24 cellular contexts compared by ENCODE assay signal in the genomic region with DNA sequence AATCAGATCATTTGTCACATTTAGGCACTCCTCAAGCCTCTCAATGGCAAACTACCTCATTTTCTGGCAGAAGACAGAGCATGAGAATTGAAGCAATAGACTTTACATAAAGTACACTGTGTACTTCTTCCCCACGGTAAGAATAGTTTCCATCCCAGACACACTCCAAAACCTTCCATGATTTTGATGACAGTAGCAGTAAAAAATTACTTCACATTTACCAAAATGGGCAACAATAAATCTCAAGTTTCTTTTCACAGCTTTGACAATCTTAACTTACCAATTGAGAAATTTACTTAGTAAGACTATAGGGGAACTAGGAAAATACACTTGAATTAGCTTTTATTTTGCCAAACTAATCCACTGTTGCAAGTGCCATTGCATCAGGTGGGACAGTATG.
DNase-seq lines count a peak whose midpoint lies in the region; ATAC-seq, FAIRE-seq and TF ChIP-seq lines count a peak whose summit lies in the region.
"Had no signal": no experiment of that assay in that cellular context is flagged by ENCODE, and none has a peak within 500 bp of the region (broad histone marks: within the 10 kb centered on the region; RNA-seq: fewer than 3 reads in every experiment).

No MANE protein-coding gene starts in this region.

- H3K9me3 ChIP-seq in SK-N-SH (no peaks in the 10 kb centered on the region), HepG2 (ENCODE audit: low read length) (peaks cover 24% of the 10 kb centered on the region), PC-9 (ENCODE audit: insufficient read depth, low read depth) (no peaks in the 10 kb centered on the region), gastroesophageal sphincter (no peaks in the 10 kb centered on the region)
- H3K9me3 ChIP-seq: A549 had no signal

- H3K79me2 ChIP-seq in SK-N-SH (ENCODE audit: insufficient read depth) (no peaks in the 10 kb centered on the region), HepG2 (ENCODE audit: insufficient read depth, low read length) (no peaks in the 10 kb centered on the region), PC-9 (ENCODE audit: low read depth) (no peaks in the 10 kb centered on the region)

- H2AFZ ChIP-seq in SK-N-SH (ENCODE audit: low read depth) (peak overlapping the region; percentile 35; the same call in 1 of the 2 replicates), HepG2 (ENCODE audit: low read length) (no peak overlapping the region), PC-9 (no peak overlapping the region)

- H3K27ac ChIP-seq in SK-N-SH (ENCODE audit: low read depth in 2 of 2, low read length in 1 of 2): no peak overlapping the region
- H3K27ac ChIP-seq in HepG2 (ENCODE audit: extremely low read length, insufficient read depth, low read length): no peak overlapping the region
- no peak overlapping the region for H3K27ac ChIP-seq in PC-9
- no peak overlapping the region for H3K27ac ChIP-seq in gastroesophageal sphincter
- H3K27ac ChIP-seq: 22Rv1; A549; BLaER1 treated with 17β-estradiol and CSF1 and Interleukin-3, amounts not matched to agents 10 nM and 100 nM; C4-2B had no signal

- H4K20me1 ChIP-seq in SK-N-SH (ENCODE audit: insufficient read depth) (no peaks in the 10 kb centered on the region), HepG2 (ENCODE audit: insufficient read depth, low read length) (no peaks in the 10 kb centered on the region), PC-9 (ENCODE audit: insufficient read depth) (no peaks in the 10 kb centered on the region)
- H4K20me1 ChIP-seq: BLaER1 treated with 17β-estradiol and CSF1 and Interleukin-3, amounts not matched to agents 10 nM and 100 nM had no signal

- no peak for DNase-seq in SK-N-SH
- DNase-seq in HepG2 (ENCODE audit: low spot score): no peak
- DNase-seq in skeletal muscle cell (ENCODE audit: low read depth): peak; percentile 36
- DNase-seq in PC-9: no peak
- DNase-seq in erythroblast (lab: John Stamatoyannopoulos, UW): no peak
- DNase-seq: AML-193; CD4-positive, alpha-beta memory T cell; CD8-positive, alpha-beta memory T cell; COR-L47; DMS 273 treated with DMSO at 0.1 percent for 48 hours; DMS153; DMS79; DND-41; EL; GDM1 had no signal

- ATAC-seq in SK-N-SH treated with all-trans-retinoic acid at 6 μM for 48 hours: no peak
- ATAC-seq in HepG2: no peak
- ATAC-seq in gastroesophageal sphincter: no peak
- ATAC-seq: A549, GM12878 had no signal

- BruUV-seq in HepG2 (replicated peaks; lab: Mats Ljungman, UMichigan) (no TSS peak), PC-9 (replicated peaks; lab: Mats Ljungman, UMichigan) (no TSS peak)

- CTCF ChIA-PET in SK-N-SH (lab: Yijun Ruan, JAX) (no interaction called here), HepG2 (lab: Yijun Ruan, JAX; ENCODE audit: low intra/inter-chr PET ratio, low total read pairs) (interaction anchor here (0.5 kb wide), 1 partner anchor 500 kb away, joined by 3 read pairs; no protein-coding TSS in a partner anchor), PC-9 (lab: Charles Lee) (no interaction called here)

- no peak for FAIRE-seq in HepG2 (lab: Jason Lieb, UNC)
- FAIRE-seq: A549, GM12878, GM12892, GM18507 had no signal

- H3K36me3 ChIP-seq in SK-N-SH (replicated peaks in 1 of 2; ENCODE audit: control insufficient read depth in 1 of 2, insufficient read depth in 2 of 2, low read length in 1 of 2): no peaks in the 10 kb centered on the region
- no peaks in the 10 kb centered on the region for H3K36me3 ChIP-seq in HepG2 (replicated peaks in 1 of 2; ENCODE audit: control insufficient read depth in 1 of 2, insufficient read depth in 2 of 2, low read length in 2 of 2)
- H3K36me3 ChIP-seq in PC-9 (ENCODE audit: low read depth): no peaks in the 10 kb centered on the region
- no peaks in the 10 kb centered on the region for H3K36me3 ChIP-seq in gastroesophageal sphincter
- H3K36me3 ChIP-seq: BLaER1 treated with 17β-estradiol and CSF1 and Interleukin-3, amounts not matched to agents 10 nM and 100 nM had no signal

- H3K4me3 ChIP-seq in SK-N-SH (ENCODE audit: low read depth in 2 of 2, low read length in 1 of 2) (no peak overlapping the region), HepG2 (replicated peaks in 1 of 3; ENCODE audit: insufficient read depth in 1 of 3, low read depth in 2 of 3, low read length in 3 of 3) (no peak overlapping the region), skeletal muscle cell (ENCODE audit: low read depth, low read length) (no peak overlapping the region), PC-9 (no peak overlapping the region), gastroesophageal sphincter (no peak overlapping the region)
- H3K4me3 ChIP-seq: A549; BLaER1 treated with 17β-estradiol and CSF1 and Interleukin-3, amounts not matched to agents 10 nM and 100 nM; GM12878 had no signal

- in situ Hi-C loops in HepG2 (cut with HindIII; ENCODE audit: extremely low pct_ligation_motif_present, low pct_unique_long_range_greater_than_20kb): no loop called here

- no peak for TF ChIP-seq CTCF in SK-N-SH (IDR thresholded peaks at IDR 0.05)
- no peak for TF ChIP-seq CTCF in HepG2 (CRISPR knock-in tag; IDR thresholded peaks at IDR 0.05)
- no peak for TF ChIP-seq CTCF in PC-9 (conservative IDR thresholded peaks at IDR 0.05)
- no peak for TF ChIP-seq CTCF in gastroesophageal sphincter (IDR thresholded peaks at IDR 0.05)

- H3K4me2 ChIP-seq in SK-N-SH (no peak overlapping the region), HepG2 (ENCODE audit: low read depth, low read length) (no peak overlapping the region), PC-9 (no peak overlapping the region)
- H3K4me2 ChIP-seq: A549; BLaER1 treated with 17β-estradiol and CSF1 and Interleukin-3, amounts not matched to agents 10 nM and 100 nM had no signal

- H3F3A ChIP-seq in SK-N-SH (replicated peaks; ENCODE audit: insufficient read depth) (no peaks in the 10 kb centered on the region), PC-9 (ENCODE audit: insufficient read depth, low read depth) (no peaks in the 10 kb centered on the region)

- TF ChIP-seq EP300 in SK-N-SH (IDR thresholded peaks at IDR 0.05; ENCODE audit: borderline replicate concordance in 1 of 2, low read depth in 1 of 2, low read length in 1 of 2): no peak
- no peak for TF ChIP-seq EP300 in HepG2 (IDR thresholded peaks at IDR 0.05; ENCODE audit: low read depth in 2 of 2, low read length in 2 of 2)
- TF ChIP-seq EP300 in HepG2 (CRISPR knock-in tag; IDR thresholded peaks at IDR 0.05; ENCODE audit: borderline replicate concordance): no peak
- TF ChIP-seq EP300 in gastroesophageal sphincter (IDR thresholded peaks at IDR 0.05): no peak

- TF ChIP-seq POLR2A in HepG2 (IDR thresholded peaks at IDR 0.05; ENCODE audit: insufficient read depth in 1 of 2, low read depth in 2 of 2, low read length in 2 of 2) (no peak), gastroesophageal sphincter (IDR thresholded peaks at IDR 0.05) (no peak), erythroblast (IDR thresholded peaks at IDR 0.05; ENCODE audit: low read length) (no peak)

- H3K27me3 ChIP-seq in SK-N-SH (ENCODE audit: insufficient read depth) (no peaks in the 10 kb centered on the region), HepG2 (ENCODE audit: control insufficient read depth in 1 of 2, insufficient read depth in 2 of 2, low read length in 2 of 2) (no peaks in the 10 kb centered on the region), PC-9 (ENCODE audit: insufficient read depth, low read depth) (no peaks in the 10 kb centered on the region), gastroesophageal sphincter (no peaks in the 10 kb centered on the region)
- H3K27me3 ChIP-seq: BLaER1 treated with 17β-estradiol and CSF1 and Interleukin-3, amounts not matched to agents 10 nM and 100 nM had no signal

- TF ChIP-seq RAD21 in SK-N-SH (IDR thresholded peaks at IDR 0.05; ENCODE audit: low read length) (no peak), HepG2 (CRISPR knock-in tag; IDR thresholded peaks at IDR 0.05) (no peak)

- POLR2A ChIA-PET in SK-N-SH (lab: Yijun Ruan, JAX) (no interaction called here), HepG2 (lab: Yijun Ruan, JAX) (no interaction called here), PC-9 (lab: Charles Lee; ENCODE audit: unreplicated experiment) (no interaction called here)

- H3K9ac ChIP-seq in SK-N-SH: no peak overlapping the region
- no peak overlapping the region for H3K9ac ChIP-seq in HepG2 (ENCODE audit: insufficient read depth, low read depth, low read length)
- H3K9ac ChIP-seq: BLaER1 treated with 17β-estradiol and CSF1 and Interleukin-3, amounts not matched to agents 10 nM and 100 nM had no signal

- H3K4me1 ChIP-seq in SK-N-SH (ENCODE audit: control insufficient read depth in 1 of 2, insufficient read depth in 2 of 2, low read depth in 1 of 2, low read length in 1 of 2) (no peaks in the 10 kb centered on the region), HepG2 (ENCODE audit: insufficient read depth, low read length) (peaks cover 23% of the 10 kb centered on the region), PC-9 (replicated peaks; ENCODE audit: insufficient read depth) (no peaks in the 10 kb centered on the region), gastroesophageal sphincter (no peaks in the 10 kb centered on the region)
- H3K4me1 ChIP-seq: A549 had no signal

- H3K9me2 ChIP-seq in SK-N-SH (no peaks in the 10 kb centered on the region), PC-9 (ENCODE audit: insufficient read depth) (no peaks in the 10 kb centered on the region)

- intact Hi-C loops in HepG2 (cut with micrococcal nuclease; ENCODE audit: unreplicated experiment) (no loop called here), PC-9 (cut with micrococcal nuclease; ENCODE audit: unreplicated experiment) (no loop called here)

- 6% methylated on average over 1 of the region's 1 CpG for WGBS in SK-N-SH (ENCODE audit: low lambda C conversion rate)
- WGBS in HepG2 (ENCODE audit: low lambda C conversion rate): 84% methylated on average over 1 of the region's 1 CpG
- 13 to 50% methylated on average over 1 of the region's 1 CpG for WGBS in gastroesophageal sphincter (ENCODE audit: low coverage in 1 of 2), 2 donors

TF ChIP-seq in SK-N-SH, 30 proteins besides CTCF, POLR2A, EP300 and RAD21 (continues in another document):
- no peak for TF ChIP-seq MEF2A (IDR thresholded peaks at IDR 0.05; ENCODE audit: borderline replicate concordance, low read depth)
- TF ChIP-seq MXI1 (IDR thresholded peaks at IDR 0.05; ENCODE audit: low read depth, low read length): no peak

TF ChIP-seq in SK-N-SH treated with all-trans-retinoic acid at 6 μM for 48 hours, 23 proteins besides CTCF, POLR2A, EP300 and RAD21 (continues in another document):
- TF ChIP-seq ZFP30 (CRISPR knock-in tag; IDR thresholded peaks at IDR 0.05) (no peak), ZNF565 (CRISPR knock-in tag; conservative IDR thresholded peaks at IDR 0.05; ENCODE audit: low read depth) (no peak)

TF ChIP-seq in HepG2, 621 proteins besides CTCF, POLR2A, EP300 and RAD21:
- TF ChIP-seq MAFK (conservative IDR thresholded peaks at IDR 0.05 in 1 of 2, IDR thresholded peaks at IDR 0.05 in 1 of 2; ENCODE audit: low read length in 2 of 2) (peak; percentile 14 to 51; a peak in 1 of 4 replicates), XBP1 (CRISPR knock-in tag; IDR thresholded peaks at IDR 0.05) (no peak)
